ENCODE assay signal across 16 cellular contexts in the genomic region with DNA sequence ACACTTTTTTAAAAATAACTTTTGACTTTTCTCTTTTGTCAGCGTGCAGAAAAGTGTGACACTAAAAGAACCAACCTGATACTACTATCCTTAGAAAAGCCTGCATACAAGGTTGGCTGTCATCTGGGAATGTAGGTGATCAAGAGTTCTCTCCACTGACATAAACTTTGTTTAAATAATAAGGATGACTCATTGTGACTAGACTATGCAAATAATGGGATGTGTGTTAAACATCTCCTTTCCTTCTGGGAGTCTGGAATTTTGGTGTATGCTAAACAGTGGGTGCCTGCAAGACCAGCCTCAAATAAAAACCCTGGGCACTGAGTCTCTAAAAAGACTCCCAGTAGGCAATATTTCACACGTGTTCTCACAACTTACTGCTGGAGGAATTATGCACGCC.
DNase-seq lines count a peak whose midpoint lies in the region; ATAC-seq, FAIRE-seq and TF ChIP-seq lines count a peak whose summit lies in the region.
"Had no signal": no experiment of that assay in that cellular context is flagged by ENCODE, and none has a peak within 500 bp of the region (broad histone marks: within the 10 kb centered on the region; RNA-seq: fewer than 3 reads in every experiment).

No MANE protein-coding gene starts in this region.

- no peak for TF ChIP-seq POLR2A in HepG2 (IDR thresholded peaks at IDR 0.05; ENCODE audit: insufficient read depth in 1 of 2, low read depth in 2 of 2, low read length in 2 of 2)

- no peaks in the 10 kb centered on the region for H3K79me2 ChIP-seq in HepG2 (ENCODE audit: insufficient read depth, low read length)

- no peak overlapping the region for H3K27ac ChIP-seq in HepG2 (ENCODE audit: extremely low read length, insufficient read depth, low read length)

- CTCF ChIA-PET in HepG2 (lab: Yijun Ruan, JAX; ENCODE audit: low intra/inter-chr PET ratio, low total read pairs): no interaction called here

- TF ChIP-seq CTCF in LNCaP clone FGC (IDR thresholded peaks at IDR 0.05; ENCODE audit: control insufficient read depth, extremely low read depth, insufficient read depth): no peak
- TF ChIP-seq CTCF in HepG2 (CRISPR knock-in tag; IDR thresholded peaks at IDR 0.05): no peak

- no peaks in the 10 kb centered on the region for H3K9me3 ChIP-seq in HepG2 (ENCODE audit: low read length)
- H3K9me3 ChIP-seq: BE2C, MG63 had no signal

- FAIRE-seq in HepG2 (lab: Jason Lieb, UNC): no peak

- intact Hi-C loops in HepG2 (cut with micrococcal nuclease; ENCODE audit: unreplicated experiment): loop anchor here (5.0 kb wide), 3 partner anchors 78 to 848 kb away; no protein-coding TSS in a partner anchor

- TF ChIP-seq EP300 in HepG2 (IDR thresholded peaks at IDR 0.05; ENCODE audit: low read depth in 2 of 2, low read length in 2 of 2): no peak
- TF ChIP-seq EP300 in HepG2 (CRISPR knock-in tag; IDR thresholded peaks at IDR 0.05; ENCODE audit: borderline replicate concordance): no peak

- H3K4me2 ChIP-seq in HepG2 (ENCODE audit: low read depth, low read length): no peak overlapping the region

- no peaks in the 10 kb centered on the region for H3K27me3 ChIP-seq in HepG2 (ENCODE audit: control insufficient read depth in 1 of 2, insufficient read depth in 2 of 2, low read length in 2 of 2)
- H3K27me3 ChIP-seq: BE2C, MG63 had no signal

- BruUV-seq in HepG2 (replicated peaks; lab: Mats Ljungman, UMichigan): no TSS peak

- in situ Hi-C loops in HepG2 (cut with HindIII; ENCODE audit: extremely low pct_ligation_motif_present, low pct_unique_long_range_greater_than_20kb): loop anchor here (5.0 to 25.0 kb wide), 3 partner anchors 376 to 863 kb away; a partner anchor contains a TSS

- WGBS in HepG2 (ENCODE audit: low lambda C conversion rate): 2% methylated on average over 3 of the region's 3 CpGs

- no peak for TF ChIP-seq RAD21 in HepG2 (CRISPR knock-in tag; IDR thresholded peaks at IDR 0.05)

- ATAC-seq in HepG2: peak; percentile 83
- ATAC-seq in GM18909 (IDR thresholded peaks at IDR 0.05; ENCODE audit: poor library complexity, unreplicated experiment): no peak
- ATAC-seq: T-helper 17 cell had no signal

- POLR2A ChIA-PET in HepG2 (lab: Yijun Ruan, JAX): no interaction called here

- DNase-seq in Daoy (ENCODE audit: low read depth): peak; percentile 23
- peak; percentile 22 for DNase-seq in LNCaP clone FGC (ENCODE audit: low read depth)
- peak; percentile 15 to 43 for DNase-seq in SHP77 (lab: John Stamatoyannopoulos, UW)
- peak; percentile 74 for DNase-seq in HepG2 (ENCODE audit: low spot score)
- no peak for DNase-seq in NCI-H82 treated with DMSO at 0.1 percent for 48 hours (lab: John Stamatoyannopoulos, UW; ENCODE audit: unreplicated experiment)
- DNase-seq in NCI-H446 (lab: John Stamatoyannopoulos, UW): no peak
- DNase-seq: BE2C; CD4-positive, alpha-beta T cell; GOT3; MG63; NCI-H1092 treated with DMSO at 0.1 percent for 48 hours; NCI-H2081 treated with DMSO at 0.1 percent for 48 hours; NCI-H748 treated with DMSO at 0.1 percent for 48 hours; Right ventricle myocardium superior; T-helper 17 cell had no signal

- no peaks in the 10 kb centered on the region for H4K20me1 ChIP-seq in HepG2 (ENCODE audit: insufficient read depth, low read length)

- no peak overlapping the region for H3K9ac ChIP-seq in HepG2 (ENCODE audit: insufficient read depth, low read depth, low read length)

- no peak overlapping the region for H2AFZ ChIP-seq in HepG2 (ENCODE audit: low read length)

- peaks cover 7% of the 10 kb centered on the region for H3K4me1 ChIP-seq in HepG2 (ENCODE audit: insufficient read depth, low read length)
- H3K4me1 ChIP-seq: BE2C had no signal

- H3K4me3 ChIP-seq in LNCaP clone FGC (ENCODE audit: low read depth, low read length) (no peak overlapping the region), HepG2 (replicated peaks in 1 of 3; ENCODE audit: insufficient read depth in 1 of 3, low read depth in 2 of 3, low read length in 3 of 3) (no peak overlapping the region)
- H3K4me3 ChIP-seq: MG63 had no signal

- no peaks in the 10 kb centered on the region for H3K36me3 ChIP-seq in HepG2 (replicated peaks in 1 of 2; ENCODE audit: control insufficient read depth in 1 of 2, insufficient read depth in 2 of 2, low read length in 2 of 2)
- H3K36me3 ChIP-seq: BE2C, MG63 had no signal

TF ChIP-seq in HepG2, 621 proteins besides CTCF, POLR2A, EP300 and RAD21 (continues in another document):
- TF ChIP-seq GATAD2A (CRISPR knock-in tag; IDR thresholded peaks at IDR 0.05) (0 out of 2 replicates have a peak, but pooled peaks have one; percentile 17), ZBTB8A (CRISPR knock-in tag; IDR thresholded peaks at IDR 0.05; ENCODE audit: borderline replicate concordance, low read depth) (no peak), ARNTL (CRISPR knock-in tag; IDR thresholded peaks at IDR 0.05) (no peak), ZFP62 (CRISPR knock-in tag; IDR thresholded peaks at IDR 0.05) (no peak), PHF5A (CRISPR knock-in tag; IDR thresholded peaks at IDR 0.05; ENCODE audit: low read depth, unreplicated experiment) (no peak), ZFP41 (CRISPR knock-in tag; IDR thresholded peaks at IDR 0.05; ENCODE audit: borderline replicate concordance) (no peak), RAD51 (IDR thresholded peaks at IDR 0.05; ENCODE audit: borderline replicate concordance) (no peak), ZFP82 (CRISPR knock-in tag; IDR thresholded peaks at IDR 0.05; ENCODE audit: borderline replicate concordance) (no peak), CAMTA2 (CRISPR knock-in tag; IDR thresholded peaks at IDR 0.05; ENCODE audit: borderline replicate concordance) (no peak)
- TF ChIP-seq, protein P1, sequence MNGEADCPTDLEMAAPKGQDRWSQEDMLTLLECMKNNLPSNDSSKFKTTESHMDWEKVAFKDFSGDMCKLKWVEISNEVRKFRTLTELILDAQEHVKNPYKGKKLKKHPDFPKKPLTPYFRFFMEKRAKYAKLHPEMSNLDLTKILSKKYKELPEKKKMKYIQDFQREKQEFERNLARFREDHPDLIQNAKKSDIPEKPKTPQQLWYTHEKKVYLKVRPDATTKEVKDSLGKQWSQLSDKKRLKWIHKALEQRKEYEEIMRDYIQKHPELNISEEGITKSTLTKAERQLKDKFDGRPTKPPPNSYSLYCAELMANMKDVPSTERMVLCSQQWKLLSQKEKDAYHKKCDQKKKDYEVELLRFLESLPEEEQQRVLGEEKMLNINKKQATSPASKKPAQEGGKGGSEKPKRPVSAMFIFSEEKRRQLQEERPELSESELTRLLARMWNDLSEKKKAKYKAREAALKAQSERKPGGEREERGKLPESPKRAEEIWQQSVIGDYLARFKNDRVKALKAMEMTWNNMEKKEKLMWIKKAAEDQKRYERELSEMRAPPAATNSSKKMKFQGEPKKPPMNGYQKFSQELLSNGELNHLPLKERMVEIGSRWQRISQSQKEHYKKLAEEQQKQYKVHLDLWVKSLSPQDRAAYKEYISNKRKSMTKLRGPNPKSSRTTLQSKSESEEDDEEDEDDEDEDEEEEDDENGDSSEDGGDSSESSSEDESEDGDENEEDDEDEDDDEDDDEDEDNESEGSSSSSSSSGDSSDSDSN (CRISPR knock-in tag; IDR thresholded peaks at IDR 0.05): no peak
- TF ChIP-seq, protein P2, sequence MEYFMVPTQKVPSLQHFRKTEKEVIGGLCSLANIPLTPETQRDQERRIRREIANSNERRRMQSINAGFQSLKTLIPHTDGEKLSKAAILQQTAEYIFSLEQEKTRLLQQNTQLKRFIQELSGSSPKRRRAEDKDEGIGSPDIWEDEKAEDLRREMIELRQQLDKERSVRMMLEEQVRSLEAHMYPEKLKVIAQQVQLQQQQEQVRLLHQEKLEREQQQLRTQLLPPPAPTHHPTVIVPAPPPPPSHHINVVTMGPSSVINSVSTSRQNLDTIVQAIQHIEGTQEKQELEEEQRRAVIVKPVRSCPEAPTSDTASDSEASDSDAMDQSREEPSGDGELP (IDR thresholded peaks at IDR 0.05; ENCODE audit: borderline replicate concordance, low read depth): no peak
- TF ChIP-seq, protein P3, sequence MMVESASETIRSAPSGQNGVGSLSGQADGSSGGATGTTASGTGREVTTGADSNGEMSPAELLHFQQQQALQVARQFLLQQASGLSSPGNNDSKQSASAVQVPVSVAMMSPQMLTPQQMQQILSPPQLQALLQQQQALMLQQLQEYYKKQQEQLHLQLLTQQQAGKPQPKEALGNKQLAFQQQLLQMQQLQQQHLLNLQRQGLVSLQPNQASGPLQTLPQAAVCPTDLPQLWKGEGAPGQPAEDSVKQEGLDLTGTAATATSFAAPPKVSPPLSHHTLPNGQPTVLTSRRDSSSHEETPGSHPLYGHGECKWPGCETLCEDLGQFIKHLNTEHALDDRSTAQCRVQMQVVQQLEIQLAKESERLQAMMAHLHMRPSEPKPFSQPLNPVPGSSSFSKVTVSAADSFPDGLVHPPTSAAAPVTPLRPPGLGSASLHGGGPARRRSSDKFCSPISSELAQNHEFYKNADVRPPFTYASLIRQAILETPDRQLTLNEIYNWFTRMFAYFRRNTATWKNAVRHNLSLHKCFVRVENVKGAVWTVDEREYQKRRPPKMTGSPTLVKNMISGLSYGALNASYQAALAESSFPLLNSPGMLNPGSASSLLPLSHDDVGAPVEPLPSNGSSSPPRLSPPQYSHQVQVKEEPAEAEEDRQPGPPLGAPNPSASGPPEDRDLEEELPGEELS (CRISPR knock-in tag; IDR thresholded peaks at IDR 0.05): no peak
- TF ChIP-seq, protein P4, sequence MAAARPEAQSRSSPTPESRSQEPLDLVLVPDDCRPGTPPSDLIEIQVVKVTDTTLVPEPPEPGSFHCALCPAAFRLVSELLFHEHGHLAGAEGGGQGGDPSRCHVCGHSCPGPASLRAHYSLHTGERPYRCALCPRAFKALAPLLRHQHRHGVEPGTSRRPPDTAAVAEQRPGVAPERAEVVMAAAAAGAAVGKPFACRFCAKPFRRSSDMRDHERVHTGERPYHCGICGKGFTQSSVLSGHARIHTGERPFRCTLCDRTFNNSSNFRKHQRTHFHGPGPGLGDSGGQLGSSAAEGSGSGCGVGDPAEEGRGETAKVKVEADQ (CRISPR knock-in tag; IDR thresholded peaks at IDR 0.05; ENCODE audit: borderline replicate concordance): no peak

Comparison
In these comparisons a context has a peak if more than half of its experiments do, and no peak if none do; other contexts are left out.
1. DNase-seq: peak in Daoy (single experiment), LNCaP clone FGC (single experiment), SHP77 (2 of 2) and HepG2 (single experiment); none in NCI-H82 treated with DMSO at 0.1 percent for 48 hours (single experiment) and NCI-H446 (0 of 2).